20 cellular contexts compared by ENCODE assay signal in genomic region chr18:76707534-76707933, GRCh38.
DNase-seq lines count a peak whose midpoint lies in the region; ATAC-seq, FAIRE-seq and TF ChIP-seq lines count a peak whose summit lies in the region.
"Had no signal": no experiment of that assay in that cellular context is flagged by ENCODE, and none has a peak within 500 bp of the region (broad histone marks: within the 10 kb centered on the region; RNA-seq: fewer than 3 reads in every experiment).

No MANE protein-coding gene starts in this region.

- no peaks in the 10 kb centered on the region for H3K79me1 ChIP-seq in H1 (ENCODE audit: low read depth, low read length)

- H4K91ac ChIP-seq in H1 (replicated peaks; ENCODE audit: insufficient read length, low read length) = no peak overlapping the region

- no peak for FAIRE-seq in H1 (lab: Jason Lieb, UNC)
- FAIRE-seq: GM12878 had no signal

- peak overlapping the region; percentile 77; the same call in 1 of the 2 replicates for H2AFZ ChIP-seq in H1 (ENCODE audit: low read length)

- H3K23ac ChIP-seq in H1 (ENCODE audit: insufficient read length) = no peak overlapping the region

- H2BK15ac ChIP-seq in H1 (ENCODE audit: low read length) = no peak overlapping the region

- TF ChIP-seq CTCF in H1 (IDR thresholded peaks at IDR 0.05; ENCODE audit: control extremely low read depth in 1 of 3, insufficient read depth in 1 of 3, low read depth in 1 of 3, low read length in 3 of 3) (no peak), mesothelial cell of epicardium (IDR thresholded peaks at IDR 0.05; ENCODE audit: unreplicated experiment) (no peak), type B pancreatic cell (conservative IDR thresholded peaks at IDR 0.05) (no peak), thyroid gland (IDR thresholded peaks at IDR 0.05) (no peak)

- no peak overlapping the region for H4K5ac ChIP-seq in H1 (ENCODE audit: insufficient read length, low read depth, low read length)

- ATAC-seq in GM21423 (IDR thresholded peaks at IDR 0.05; ENCODE audit: unreplicated experiment) = no peak
- ATAC-seq: GM12878 had no signal

- H2BK120ac ChIP-seq in H1 (replicated peaks; ENCODE audit: low read depth, low read length) = no peak overlapping the region

- no peak overlapping the region for H3K18ac ChIP-seq in H1 (ENCODE audit: extremely low read depth, low read length)

- H3K9me3 Mint-ChIP-seq in mesothelial cell of epicardium (no peaks in the 10 kb centered on the region), type B pancreatic cell (no peaks in the 10 kb centered on the region)

- H2BK5ac ChIP-seq in H1 (ENCODE audit: low read depth, low read length) = no peak overlapping the region

- H3K4me3 ChIP-seq in H1 (ENCODE audit: extremely low read depth in 1 of 4, insufficient read depth in 2 of 4, low read depth in 3 of 4, low read length in 4 of 4) (no peak overlapping the region), thyroid gland (replicated peaks in 1 of 3) (no peak overlapping the region)
- H3K4me3 ChIP-seq: GM12878, HAP-1 had no signal

- POLR2A ChIA-PET in H1 (lab: Charles Lee; ENCODE audit: partially characterized antibody) = no interaction called here

- H4K8ac ChIP-seq in H1 (ENCODE audit: extremely low read depth, insufficient read depth, low read length) = no peak overlapping the region

- H2BK12ac ChIP-seq in H1 (ENCODE audit: low read depth, low read length) = no peak overlapping the region

- H3K27ac Mint-ChIP-seq in mesothelial cell of epicardium (peak overlapping the region; percentile 94), type B pancreatic cell (peak overlapping the region; percentile 1)

- no peak overlapping the region for H3K27ac ChIP-seq in H1 (ENCODE audit: low read depth, low read length)
- H3K27ac ChIP-seq in thyroid gland = no peak overlapping the region

- no peak overlapping the region for H3K4me2 ChIP-seq in H1 (ENCODE audit: insufficient read depth in 1 of 2, low read depth in 2 of 2, low read length in 2 of 2)

- H3K4me3 Mint-ChIP-seq in mesothelial cell of epicardium (peak overlapping the region; percentile 41), type B pancreatic cell (peak overlapping the region; percentile 40)

- no peaks in the 10 kb centered on the region for H4K20me1 ChIP-seq in H1 (replicated peaks in 1 of 2; ENCODE audit: control insufficient read depth in 1 of 2, insufficient read depth in 2 of 2, low read length in 2 of 2)

- no peak overlapping the region for H3K14ac ChIP-seq in H1 (ENCODE audit: insufficient read length)

- no peak overlapping the region for H2AK5ac ChIP-seq in H1 (ENCODE audit: low read depth, low read length)

- TF ChIP-seq RAD21 in H1 (IDR thresholded peaks at IDR 0.05 in 1 of 2, conservative IDR thresholded peaks at IDR 0.05 in 1 of 2; ENCODE audit: low read depth in 2 of 2, low read length in 2 of 2) = no peak

- H3K27me3 ChIP-seq in H1 (replicated peaks in 1 of 4; ENCODE audit: control insufficient read depth in 3 of 4, extremely low read depth in 1 of 4, insufficient read depth in 3 of 4, low read length in 3 of 4) = no peaks in the 10 kb centered on the region
- H3K27me3 ChIP-seq in thyroid gland = no peaks in the 10 kb centered on the region
- H3K27me3 ChIP-seq: BE2C had no signal

- no peak overlapping the region for H3K56ac ChIP-seq in H1 (replicated peaks; ENCODE audit: insufficient read length, low read depth, low read length)

- H3K36me3 ChIP-seq in H1 (ENCODE audit: control insufficient read depth in 2 of 4, insufficient read depth in 4 of 4, low read length in 3 of 4) = no peaks in the 10 kb centered on the region
- no peaks in the 10 kb centered on the region for H3K36me3 ChIP-seq in thyroid gland
- H3K36me3 ChIP-seq: BE2C, HAP-1 had no signal

- CTCF ChIA-PET in H1 (lab: Charles Lee; ENCODE audit: partially characterized antibody) = interaction anchor here (0.8 to 4.7 kb wide), 6 partner anchors 18 to 308 kb away, joined by 3 to 71 read pairs (median 4); no protein-coding TSS in a partner anchor

- no peaks in the 10 kb centered on the region; a peak in 1 of 4 replicates for H3K9me3 ChIP-seq in H1 (ENCODE audit: insufficient read depth in 2 of 2, low read depth in 1 of 2, low read length in 1 of 2)
- H3K9me3 ChIP-seq in thyroid gland = no peaks in the 10 kb centered on the region
- H3K9me3 ChIP-seq: BE2C, HAP-1 had no signal

- H3K4ac ChIP-seq in H1 (replicated peaks; ENCODE audit: insufficient read length, low read depth, low read length) = no peak overlapping the region

- H3K79me2 ChIP-seq in H1 (ENCODE audit: control insufficient read depth in 1 of 2, insufficient read depth in 2 of 2, low read length in 2 of 2) = no peaks in the 10 kb centered on the region

- H3K27me3 Mint-ChIP-seq in mesothelial cell of epicardium (ENCODE audit: low read depth) (peaks cover 6% of the 10 kb centered on the region), type B pancreatic cell (no peaks in the 10 kb centered on the region)

- intact Hi-C loops in thyroid gland (cut with DNase I) = no loop called here

- TF ChIP-seq POLR2A in H1 (IDR thresholded peaks at IDR 0.05; ENCODE audit: control extremely low read depth in 1 of 2, low read depth in 2 of 2, low read length in 2 of 2) = no peak
- no peak for TF ChIP-seq POLR2A in thyroid gland (IDR thresholded peaks at IDR 0.05)

- H3K4me1 Mint-ChIP-seq in mesothelial cell of epicardium (peaks cover 19% of the 10 kb centered on the region), type B pancreatic cell (ENCODE audit: unreplicated experiment) (peaks cover 21% of the 10 kb centered on the region)

- H3K36me3 Mint-ChIP-seq in mesothelial cell of epicardium = no peaks in the 10 kb centered on the region
- no peaks in the 10 kb centered on the region for H3K36me3 Mint-ChIP-seq in type B pancreatic cell

- TF ChIP-seq EP300 in H1 (IDR thresholded peaks at IDR 0.05; ENCODE audit: borderline replicate concordance in 1 of 2, low read depth in 2 of 2, low read length in 2 of 2) = no peak

- no peaks in the 10 kb centered on the region; a peak in 1 of 7 replicates for H3K4me1 ChIP-seq in H1 (replicated peaks in 1 of 4; ENCODE audit: control insufficient read depth in 3 of 4, insufficient read depth in 4 of 4, low read length in 3 of 4)
- peaks cover 0 to 4% of the 10 kb centered on the region in 2 donors for H3K4me1 ChIP-seq in thyroid gland
- H3K4me1 ChIP-seq: BE2C, HAP-1 had no signal

- H3K9ac ChIP-seq in H1 (replicated peaks in 1 of 4; ENCODE audit: extremely low read depth in 1 of 4, low read depth in 3 of 4, low read length in 3 of 4) = no peak overlapping the region

- 86% methylated on average over 7 of the region's 7 CpGs; no CpG with 5 or more reads in 1 of the 2 experiments for WGBS in H1 (ENCODE audit: extremely low coverage in 1 of 2, insufficient coverage in 1 of 2, insufficient read length in 1 of 2, insufficient replicate concordance in 2 of 2, low coverage in 1 of 2, low lambda C conversion rate in 2 of 2, missing lambda C conversion rate in 1 of 2), 2 experiments
- 91 to 92% methylated on average over 7 of the region's 7 CpGs for WGBS in thyroid gland, 2 donors

- H3K23me2 ChIP-seq in H1 (ENCODE audit: low read depth, low read length) = no peaks in the 10 kb centered on the region

- H2BK20ac ChIP-seq in H1 (ENCODE audit: low read length) = no peak overlapping the region

- DNase-seq in ELF-1 (ENCODE audit: low read depth, low spot score) (peak; percentile 22), H1 (ENCODE audit: low read depth in 1 of 2, low spot score in 2 of 2) (no peak), mesothelial cell of epicardium (ENCODE audit: low spot score in 2 of 2, unreplicated experiment in 2 of 2) (no peak), type B pancreatic cell (ENCODE audit: extremely low spot score, unreplicated experiment) (no peak), thyroid gland (no peak), DMS153 treated with DMSO at 0.1 percent for 48 hours (lab: John Stamatoyannopoulos, UW; ENCODE audit: unreplicated experiment) (no peak)
- DNase-seq: BE2C, DMS79, KBM-7, MM.1S, NCI-H1048, NCI-H1436, NCI-H1930, NCI-H226, NCI-H510A treated with DMSO at 0.1 percent for 48 hours, NCI-H774, SIG-M5 had no signal

TF ChIP-seq in H1, 55 proteins besides CTCF, POLR2A, EP300 and RAD21:
- TF ChIP-seq GABPA (IDR thresholded peaks at IDR 0.05; ENCODE audit: borderline replicate concordance, insufficient read depth, low read length) (no peak), NRF1 (IDR thresholded peaks at IDR 0.05; ENCODE audit: low read depth, low read length) (no peak)
